ENCODE assay signal across 9 cellular contexts in genomic region chr1:19454265-19455198, GRCh38. TPM values are rescaled to one million over a fixed set of nuclear protein-coding genes. Genes with fewer than 3 reads are reported as not detected.
A peak's percentile ranks its signal among the peaks of the same experiment; 100 is the strongest.
DNase-seq lines count a peak whose midpoint lies in the region; ATAC-seq and TF ChIP-seq lines count a peak whose summit lies in the region.
"Had no signal": no experiment of that assay in that cellular context is flagged by ENCODE, and none has a peak within 500 bp of the region (broad histone marks: within the 10 kb centered on the region; RNA-seq: fewer than 3 reads in every experiment).

No MANE protein-coding gene starts in this region.

- intact Hi-C loops in transverse colon (cut with DNase I; ENCODE audit: low total_unique reads) = no loop called here

- H3K4me3 ChIP-seq in muscle layer of colon (ENCODE audit: low read depth in 1 of 2, low read length in 2 of 2) = peak overlapping the region in 1 of 2 donors; percentile 12
- H3K4me3 ChIP-seq in transverse colon = no peak overlapping the region
- H3K4me3 ChIP-seq: SJSA1 had no signal

- TF ChIP-seq CTCF in chondrocyte (IDR thresholded peaks at IDR 0.05) (no peak), transverse colon (IDR thresholded peaks at IDR 0.05) (no peak)

- H3K27me3 Mint-ChIP-seq in activated T-cell treated with anti-CD3 and anti-CD28 coated beads, Interleukin-2, amount 50 U/mL, for 4 hours (ENCODE audit: low read depth) = no peaks in the 10 kb centered on the region
- no peaks in the 10 kb centered on the region for H3K27me3 Mint-ChIP-seq in chondrocyte (ENCODE audit: low read depth)

- no peak for TF ChIP-seq EP300 in transverse colon (IDR thresholded peaks at IDR 0.05; ENCODE audit: low read depth)

- peak overlapping the region; percentile 14 for H3K9ac ChIP-seq in muscle layer of colon (ENCODE audit: low read length)

- TF ChIP-seq POLR2A in transverse colon (IDR thresholded peaks at IDR 0.05) = no peak

- peak overlapping the region; percentile 84 for H3K27ac Mint-ChIP-seq in chondrocyte (ENCODE audit: unreplicated experiment)

- no peaks in the 10 kb centered on the region for H3K27me3 ChIP-seq in muscle layer of colon (ENCODE audit: control insufficient read depth in 1 of 2, insufficient read depth in 2 of 2, low read length in 2 of 2)
- no peaks in the 10 kb centered on the region for H3K27me3 ChIP-seq in transverse colon
- H3K27me3 ChIP-seq: SJSA1 had no signal

- no peaks in the 10 kb centered on the region for H3K9me3 Mint-ChIP-seq in activated T-cell treated with anti-CD3 and anti-CD28 coated beads, Interleukin-2, amount 50 U/mL, for 4 hours
- H3K9me3 Mint-ChIP-seq in chondrocyte (ENCODE audit: low read depth) = no peaks in the 10 kb centered on the region

- in situ Hi-C loops in transverse colon (cut with MboI; ENCODE audit: low pct_ligation_motif_present in 1 of 4, low pct_unique_long_range_greater_than_20kb in 1 of 4, low sequenced_read_pairs in 3 of 4) = no loop called here

- H3K4me1 Mint-ChIP-seq in activated T-cell treated with anti-CD3 and anti-CD28 coated beads, Interleukin-2, amount 50 U/mL, for 4 hours (ENCODE audit: low read depth) = peaks cover 88% of the 10 kb centered on the region
- peaks cover 92% of the 10 kb centered on the region for H3K4me1 Mint-ChIP-seq in chondrocyte (ENCODE audit: low read depth)

- H3K4me3 Mint-ChIP-seq in activated T-cell treated with anti-CD3 and anti-CD28 coated beads, Interleukin-2, amount 50 U/mL, for 4 hours = peak overlapping the region; percentile 51
- no peak overlapping the region for H3K4me3 Mint-ChIP-seq in chondrocyte (ENCODE audit: unreplicated experiment)

- H3K36me3 ChIP-seq in muscle layer of colon (ENCODE audit: insufficient read depth, low read length) (no peaks in the 10 kb centered on the region), transverse colon (no peaks in the 10 kb centered on the region)
- H3K36me3 ChIP-seq: SJSA1 had no signal

- H3K27ac ChIP-seq in muscle layer of colon (ENCODE audit: low read depth, low read length) (peak overlapping the region; percentile 56), transverse colon (peak overlapping the region; percentile 78 to 84 (median 82))
- H3K27ac ChIP-seq: SJSA1 had no signal

- H3K9me3 ChIP-seq in muscle layer of colon (ENCODE audit: low read length) (no peaks in the 10 kb centered on the region), transverse colon (no peaks in the 10 kb centered on the region)
- H3K9me3 ChIP-seq: SJSA1 had no signal

- ATAC-seq in activated T-cell treated with anti-CD3 and anti-CD28 coated beads, Interleukin-2, amount 50 U/mL, for 4 hours = peak; percentile 81 to 83

- no peak for DNase-seq in activated T-cell treated with anti-CD3 and anti-CD28 coated beads, Interleukin-2, amount 50 U/mL, for 4 hours
- no peak for DNase-seq in activated T-cell treated with anti-CD3 and anti-CD28 coated beads, Interleukin-2, amount 50 U/mL, for 1 hour
- DNase-seq in chondrocyte (ENCODE audit: low spot score) = no peak
- DNase-seq in transverse colon = no peak
- DNase-seq in AG20443 (ENCODE audit: low spot score) = no peak
- DNase-seq in SW480 (ENCODE audit: low spot score) = no peak
- no peak for DNase-seq in NK-92 (lab: John Stamatoyannopoulos, UW; ENCODE audit: unreplicated experiment)

- H3K36me3 Mint-ChIP-seq in activated T-cell treated with anti-CD3 and anti-CD28 coated beads, Interleukin-2, amount 50 U/mL, for 4 hours (ENCODE audit: insufficient read depth) = peaks cover 15% of the 10 kb centered on the region
- no peaks in the 10 kb centered on the region for H3K36me3 Mint-ChIP-seq in chondrocyte (ENCODE audit: low read depth)

- WGBS in transverse colon (ENCODE audit: low coverage in 1 of 2), 2 donors = 38 to 47% methylated on average over 5 to 13 of the region's 13 CpGs

- H3K4me1 ChIP-seq in muscle layer of colon (ENCODE audit: insufficient read depth, low read length) (peaks cover 95% of the 10 kb centered on the region), transverse colon (peaks cover 64 to 100% (median 89%) of the 10 kb centered on the region in 4 donors)

RNA-seq across cellular contexts. Expression of gene CAPZB, which starts 30.8 kb away (rescaled TPM):
- 100 to 1,000 TPM; 262 to 285 (median 264) TPM for total RNA-seq in activated T-cell treated with anti-CD3 and anti-CD28 coated beads, Interleukin-2, amount 50 U/mL, for 4 hours
- 285 to 353 TPM (median 352 TPM) in 3 replicates for total RNA-seq in chondrocyte
- 100 to 1,000 TPM; 127 to 404 (median 136) TPM for total RNA-seq in transverse colon
